25 cellular contexts compared by ENCODE assay signal in genomic region chr2:150526006-150526405, GRCh38. TPM values are rescaled to one million over a fixed set of nuclear protein-coding genes. Genes with fewer than 3 reads are reported as not detected.
DNase-seq lines count a peak whose midpoint lies in the region; ATAC-seq, FAIRE-seq and TF ChIP-seq lines count a peak whose summit lies in the region.
"Had no signal": no experiment of that assay in that cellular context is flagged by ENCODE, and none has a peak within 500 bp of the region (broad histone marks: within the 10 kb centered on the region; RNA-seq: fewer than 3 reads in every experiment).

No MANE protein-coding gene starts in this region.

- FAIRE-seq in RCC 7860 (lab: Jason Lieb, UNC) = peak; percentile 51
- FAIRE-seq in kidney (lab: Jason Lieb, UNC) = no peak
- FAIRE-seq: K562, TTC549 had no signal

- H2BK12ac ChIP-seq in neuronal stem cell (ENCODE audit: low read length) = no peak overlapping the region

- no peak overlapping the region for H4K8ac ChIP-seq in neuronal stem cell (ENCODE audit: low read depth, low read length)

- no peak overlapping the region for H3K4ac ChIP-seq in neuronal stem cell (ENCODE audit: low read length)

- no peak for TF ChIP-seq POLR2A in ovary (IDR thresholded peaks at IDR 0.05)

- no peak overlapping the region for H3K9ac ChIP-seq in fibroblast of lung (ENCODE audit: insufficient read depth, low read length)
- no peak overlapping the region for H3K9ac ChIP-seq in neural progenitor cell
- H3K9ac ChIP-seq in neuronal stem cell (ENCODE audit: low read depth, low read length, poor library complexity) = no peak overlapping the region
- H3K9ac ChIP-seq in kidney (ENCODE audit: low read length in 2 of 2) = no peak overlapping the region
- H3K9ac ChIP-seq: parathyroid adenoma had no signal

- no peak overlapping the region for H2BK15ac ChIP-seq in neuronal stem cell (ENCODE audit: low read length)

- POLR2A ChIA-PET in Caco-2 (lab: Charles Lee) = no interaction called here

- TF ChIP-seq CTCF in Caco-2 (IDR thresholded peaks at IDR 0.05; ENCODE audit: insufficient read depth in 1 of 2, low read depth in 1 of 2, low read length in 1 of 2, severe bottlenecking in 1 of 2, unreplicated experiment in 1 of 2) (no peak), fibroblast of lung (conservative IDR thresholded peaks at IDR 0.05 in 1 of 2, IDR thresholded peaks at IDR 0.05 in 1 of 2; ENCODE audit: low read depth in 1 of 2, low read length in 2 of 2) (no peak), neural progenitor cell (IDR thresholded peaks at IDR 0.05) (no peak), ovary (IDR thresholded peaks at IDR 0.05) (no peak), kidney (IDR thresholded peaks at IDR 0.05; ENCODE audit: borderline replicate concordance, extremely low read depth, insufficient read depth) (no peak)

- peaks cover 10% of the 10 kb centered on the region; the same call in 1 of the 2 replicates for H3K9me3 ChIP-seq in Caco-2
- no peaks in the 10 kb centered on the region for H3K9me3 ChIP-seq in fibroblast of lung (ENCODE audit: control insufficient read depth, insufficient read depth, low read depth, low read length)
- no peaks in the 10 kb centered on the region for H3K9me3 ChIP-seq in neural progenitor cell (ENCODE audit: low read depth)
- H3K9me3 ChIP-seq in neuronal stem cell (replicated peaks in 1 of 2; ENCODE audit: control insufficient read depth in 2 of 2, insufficient read depth in 1 of 2, low read depth in 1 of 2, low read length in 2 of 2) = peaks cover 0 to 2% of the 10 kb centered on the region in 2 donors
- no peaks in the 10 kb centered on the region for H3K9me3 ChIP-seq in ovary
- no peaks in the 10 kb centered on the region for H3K9me3 ChIP-seq in kidney (ENCODE audit: control insufficient read depth in 1 of 2, low read length in 2 of 2)
- H3K9me3 ChIP-seq: uterus had no signal

- H3K27me3 Mint-ChIP-seq in Caco-2 (ENCODE audit: insufficient read depth, unreplicated experiment) (no peaks in the 10 kb centered on the region), neural progenitor cell (ENCODE audit: insufficient read depth, low read depth) (peaks cover 2% of the 10 kb centered on the region)
- H3K27me3 Mint-ChIP-seq: T-cell had no signal

- H3K27ac ChIP-seq in fibroblast of lung (ENCODE audit: insufficient read depth, low read length) = peak overlapping the region; percentile 89
- no peak overlapping the region for H3K27ac ChIP-seq in neural progenitor cell
- H3K27ac ChIP-seq in neuronal stem cell (replicated peaks; ENCODE audit: low read length) = no peak overlapping the region
- no peak overlapping the region for H3K27ac ChIP-seq in ovary
- no peak overlapping the region for H3K27ac ChIP-seq in kidney (ENCODE audit: low read depth in 2 of 2, low read length in 2 of 2)
- H3K27ac ChIP-seq: parathyroid adenoma, uterus had no signal

- H3K23ac ChIP-seq in neuronal stem cell (ENCODE audit: low read depth, low read length, poor library complexity) = no peak overlapping the region

- H3K9me3 Mint-ChIP-seq in Caco-2 (ENCODE audit: unreplicated experiment) (peaks cover 25% of the 10 kb centered on the region), neural progenitor cell (peaks cover 21% of the 10 kb centered on the region)

- no TSS peak for BruUV-seq in Caco-2 (replicated peaks; lab: Mats Ljungman, UMichigan)

- CTCF ChIA-PET in Caco-2 (lab: Charles Lee) = no interaction called here

- H3K4me2 ChIP-seq in fibroblast of lung (ENCODE audit: extremely low read depth, insufficient read depth, low read length) (no peak overlapping the region), neural progenitor cell (no peak overlapping the region), neuronal stem cell (ENCODE audit: insufficient read depth, low read length, poor library complexity, severe bottlenecking) (no peak overlapping the region)

- H2BK5ac ChIP-seq in neuronal stem cell (ENCODE audit: low read length) = no peak overlapping the region

- H3K36me3 Mint-ChIP-seq in Caco-2 (ENCODE audit: insufficient read depth, unreplicated experiment) (no peaks in the 10 kb centered on the region), neural progenitor cell (peaks cover 4% of the 10 kb centered on the region)
- H3K36me3 Mint-ChIP-seq: T-cell had no signal

- no peak overlapping the region for H4K91ac ChIP-seq in neuronal stem cell (ENCODE audit: low read depth, low read length, poor library complexity)

- H3K27me3 ChIP-seq in Caco-2 (replicated peaks; ENCODE audit: control insufficient read depth, insufficient read depth, low read length) (no peaks in the 10 kb centered on the region), fibroblast of lung (ENCODE audit: control insufficient read depth, insufficient read depth, low read length) (no peaks in the 10 kb centered on the region), neural progenitor cell (no peaks in the 10 kb centered on the region), neuronal stem cell (ENCODE audit: control insufficient read depth in 3 of 3, insufficient read depth in 3 of 3, low read depth in 1 of 3, low read length in 3 of 3) (no peaks in the 10 kb centered on the region), ovary (peaks cover 3% of the 10 kb centered on the region)
- H3K27me3 ChIP-seq: uterus had no signal

- no peak for TF ChIP-seq EP300 in ovary (IDR thresholded peaks at IDR 0.05)

- H3K4me1 Mint-ChIP-seq in Caco-2 (ENCODE audit: low read depth, unreplicated experiment) (peaks cover 28% of the 10 kb centered on the region), neural progenitor cell (peaks cover 21% of the 10 kb centered on the region)
- H3K4me1 Mint-ChIP-seq: activated naive CD8-positive, alpha-beta T cell treated with anti-CD3 and anti-CD28 coated beads, Interleukin-2, amount 50 U/mL, for 24 hours; T-cell had no signal

- no peak for ATAC-seq in HG03196 (IDR thresholded peaks at IDR 0.05; ENCODE audit: unreplicated experiment)
- ATAC-seq: activated CD8-positive, alpha-beta T cell treated with anti-CD3 and anti-CD28 coated beads, Interleukin-2, amount 10 ng/mL, durations not matched to agents 7 days and 5 days; activated naive CD8-positive, alpha-beta T cell treated with anti-CD3 and anti-CD28 coated beads, Interleukin-2, amount 50 U/mL, for 24 hours; K562; naive thymus-derived CD4-positive, alpha-beta T cell; sciatic nerve; T-cell had no signal

- peak overlapping the region; percentile 86 for H3K27ac Mint-ChIP-seq in Caco-2 (ENCODE audit: unreplicated experiment)
- peak overlapping the region; percentile 50 for H3K27ac Mint-ChIP-seq in neural progenitor cell
- H3K27ac Mint-ChIP-seq: activated CD8-positive, alpha-beta T cell treated with anti-CD3 and anti-CD28 coated beads, Interleukin-2, amount 10 ng/mL, durations not matched to agents 7 days and 5 days; activated naive CD8-positive, alpha-beta T cell treated with anti-CD3 and anti-CD28 coated beads, Interleukin-2, amount 50 U/mL, for 24 hours; T-cell had no signal

- no peaks in the 10 kb centered on the region for H3F3A ChIP-seq in neural progenitor cell (ENCODE audit: low read depth)

- H2AFZ ChIP-seq in fibroblast of lung (ENCODE audit: low read length) (no peak overlapping the region), neural progenitor cell (replicated peaks) (no peak overlapping the region), neuronal stem cell (ENCODE audit: low read length) (no peak overlapping the region)
- H2AFZ ChIP-seq: parathyroid adenoma had no signal

- H3K79me1 ChIP-seq in neuronal stem cell (ENCODE audit: low read depth, low read length) = no peaks in the 10 kb centered on the region

- peak overlapping the region; percentile 28 for H3K4me3 Mint-ChIP-seq in Caco-2 (ENCODE audit: unreplicated experiment)
- no peak overlapping the region for H3K4me3 Mint-ChIP-seq in neural progenitor cell
- H3K4me3 Mint-ChIP-seq: activated CD8-positive, alpha-beta T cell treated with anti-CD3 and anti-CD28 coated beads, Interleukin-2, amount 10 ng/mL, durations not matched to agents 7 days and 5 days; activated naive CD8-positive, alpha-beta T cell treated with anti-CD3 and anti-CD28 coated beads, Interleukin-2, amount 50 U/mL, for 24 hours; naive thymus-derived CD4-positive, alpha-beta T cell; T-cell had no signal

- intact Hi-C loops in Caco-2 (cut with micrococcal nuclease; ENCODE audit: unreplicated experiment) (loop anchor here (1.0 kb wide), 3 partner anchors 39 to 485 kb away; partner anchors contain the start of gene RND3), ovary (cut with DNase I) (no loop called here), kidney (cut with DNase I) (no loop called here)

- H3K4me1 ChIP-seq in Caco-2 (peaks cover 49% of the 10 kb centered on the region), fibroblast of lung (ENCODE audit: control insufficient read depth, extremely low read depth, insufficient read depth, low read length) (peaks cover 17% of the 10 kb centered on the region), neural progenitor cell (no peaks in the 10 kb centered on the region), neuronal stem cell (ENCODE audit: control insufficient read depth in 2 of 2, insufficient read depth in 1 of 2, low read depth in 1 of 2, low read length in 2 of 2) (peaks cover 2 to 14% of the 10 kb centered on the region in 2 donors), ovary (ENCODE audit: insufficient read depth) (no peaks in the 10 kb centered on the region), kidney (ENCODE audit: control insufficient read depth in 1 of 2, insufficient read depth in 1 of 2, low read depth in 1 of 2, low read length in 2 of 2) (no peaks in the 10 kb centered on the region)
- H3K4me1 ChIP-seq: parathyroid adenoma, uterus had no signal

- no CpG with 5 or more reads among the region's 1 CpG for WGBS in neuronal stem cell (ENCODE audit: extremely low coverage in 2 of 2, insufficient read length in 2 of 2, insufficient replicate concordance in 1 of 2), 2 donors
- 81 to 89% (median 88%) methylated on average over 1 of the region's 1 CpG for WGBS in ovary, 3 donors

- no peak overlapping the region for H2BK120ac ChIP-seq in neuronal stem cell (ENCODE audit: low read depth, low read length)

- DNase-seq in Caco-2 (peak; percentile 48 to 65), RCC 7860 (ENCODE audit: low spot score) (peak; percentile 67), fibroblast of lung (ENCODE audit: low read depth in 2 of 2) (no peak), neural progenitor cell (ENCODE audit: low spot score) (no peak), neuronal stem cell (ENCODE audit: low spot score) (no peak), ovary (no peak), kidney (no peak)
- DNase-seq: activated CD4-positive, CD25-positive, alpha-beta regulatory T cell treated with anti-CD3 and anti-CD28 coated beads, Interleukin-2, amount 50 U/mL, for 72 hours; activated CD8-positive, alpha-beta T cell treated with anti-CD3 and anti-CD28 coated beads, Interleukin-2, amount 10 ng/mL, durations not matched to agents 7 days and 5 days; activated gamma-delta T cell; activated naive CD8-positive, alpha-beta T cell treated with anti-CD3 and anti-CD28 coated beads, Interleukin-2, amount 50 U/mL, for 24 hours; C1 segment of cervical spinal cord; hypothalamus; naive thymus-derived CD4-positive, alpha-beta T cell; NCI-H1694 treated with DMSO at 0.1 percent for 48 hours; NCI-H748 treated with DMSO at 0.1 percent for 48 hours; SHP77 treated with DMSO at 0.1 percent for 48 hours; substantia nigra; T-cell; uterus had no signal

- no peaks in the 10 kb centered on the region for H3K36me3 ChIP-seq in Caco-2 (ENCODE audit: control insufficient read depth, insufficient read depth, low read length)
- no peaks in the 10 kb centered on the region for H3K36me3 ChIP-seq in fibroblast of lung (ENCODE audit: control insufficient read depth, insufficient read depth, low read length)
- H3K36me3 ChIP-seq in neural progenitor cell = no peaks in the 10 kb centered on the region
- no peaks in the 10 kb centered on the region for H3K36me3 ChIP-seq in neuronal stem cell (replicated peaks in 1 of 2; ENCODE audit: control insufficient read depth in 2 of 2, insufficient read depth in 2 of 2, low read length in 2 of 2)
- H3K36me3 ChIP-seq in ovary = no peaks in the 10 kb centered on the region
- H3K36me3 ChIP-seq in kidney (ENCODE audit: control insufficient read depth in 1 of 2, insufficient read depth in 2 of 2, low read length in 2 of 2) = no peaks in the 10 kb centered on the region
- H3K36me3 ChIP-seq: uterus had no signal

- no peak overlapping the region for H3K14ac ChIP-seq in neuronal stem cell (ENCODE audit: low read length)

- no peaks in the 10 kb centered on the region for H3K79me2 ChIP-seq in fibroblast of lung (ENCODE audit: control insufficient read depth, insufficient read depth, low read length)
- H3K79me2 ChIP-seq in neural progenitor cell (ENCODE audit: low read depth) = no peaks in the 10 kb centered on the region
- H3K79me2 ChIP-seq: parathyroid adenoma had no signal

- no peaks in the 10 kb centered on the region for H4K20me1 ChIP-seq in fibroblast of lung (ENCODE audit: control insufficient read depth, extremely low read depth, insufficient read depth, low read length)
- H4K20me1 ChIP-seq in neural progenitor cell (ENCODE audit: low read depth) = no peaks in the 10 kb centered on the region

- H3K4me3 ChIP-seq in Caco-2 (ENCODE audit: low read depth, low read length) (no peak overlapping the region), fibroblast of lung (replicated peaks in 1 of 4; ENCODE audit: control extremely low read depth in 1 of 4, insufficient read depth in 1 of 4, low read depth in 3 of 4, low read length in 4 of 4) (no peak overlapping the region), neural progenitor cell (no peak overlapping the region), neuronal stem cell (ENCODE audit: low read length in 2 of 2) (no peak overlapping the region), ovary (no peak overlapping the region), kidney (ENCODE audit: low read length in 2 of 2) (no peak overlapping the region)
- H3K4me3 ChIP-seq: K562, uterus had no signal

- no peak overlapping the region for H2AK5ac ChIP-seq in neuronal stem cell (ENCODE audit: low read depth, low read length)

- H3K18ac ChIP-seq in neuronal stem cell (ENCODE audit: low read length) = no peak overlapping the region

RNA-seq across cellular contexts. Expression of gene RND3, which starts 38.5 kb away (rescaled TPM):
- total RNA-seq in Caco-2 (2022) (70.9 and 75.0 TPM in 2 replicates), fibroblast of lung (559 and 1,405 TPM in 2 replicates), neural progenitor cell (ENCODE audit: low replicate concordance) (4.0 and 6.4 TPM in 2 replicates), ovary (10 to 100 TPM in 4 of 7 donors, 1 to 10 TPM in 3; 2.5 to 23.0 (median 11.2) TPM), kidney (26.1 TPM)
- polyA plus RNA-seq in fibroblast of lung (363 and 403 TPM in 2 replicates), ovary (10 to 100 TPM; 12.8 to 13.8 TPM), kidney (ENCODE audit: insufficient read depth, low read depth, low replicate concordance) (6.5 TPM)
- 306 and 351 TPM in 2 replicates for polyA plus RNA-seq in fibroblast of lung (2012)
- polyA minus RNA-seq in fibroblast of lung (ENCODE audit: low replicate concordance) = 170 and 247 TPM in 2 replicates
- polyA plus RNA-seq in neuronal stem cell (2013, experiment 1 of 2) = 15.7 TPM
- polyA plus RNA-seq in neuronal stem cell (2013, experiment 2 of 2) = 15.5 TPM
- total RNA-seq: activated CD8-positive, alpha-beta T cell treated with anti-CD3 and anti-CD28 coated beads, Interleukin-2, amount 10 ng/mL, durations not matched to agents 7 days and 5 days; naive thymus-derived CD4-positive, alpha-beta T cell had no signal
- polyA plus RNA-seq: naive thymus-derived CD4-positive, alpha-beta T cell had no signal

Comparison
In these comparisons a context has a peak if more than half of its experiments do, and no peak if none do; other contexts are left out.
1. DNase-seq: peak in Caco-2 (2 of 2) and RCC 7860 (single experiment); none in fibroblast of lung (0 of 2), neural progenitor cell (single experiment), neuronal stem cell (single experiment), ovary (0 of 5) and kidney (single experiment).